ENCODE assay signal across 15 cellular contexts in genomic region chr5:149410721-149411432, GRCh38. TPM values are rescaled to one million over a fixed set of nuclear protein-coding genes. Genes with fewer than 3 reads are reported as not detected.
DNase-seq lines count a peak whose midpoint lies in the region; ATAC-seq, FAIRE-seq and TF ChIP-seq lines count a peak whose summit lies in the region.
"Had no signal": no experiment of that assay in that cellular context is flagged by ENCODE, and none has a peak within 500 bp of the region (broad histone marks: within the 10 kb centered on the region; RNA-seq: fewer than 3 reads in every experiment).

No MANE protein-coding gene starts in this region.

- H3K4me3 Mint-ChIP-seq in astrocyte (ENCODE audit: unreplicated experiment), result no peak overlapping the region
- H3K4me3 Mint-ChIP-seq in activated naive CD8-positive, alpha-beta T cell treated with anti-CD3 and anti-CD28 coated beads for 36 hours, result no peak overlapping the region
- H3K4me3 Mint-ChIP-seq: activated CD4-positive, alpha-beta memory T cell treated with anti-CD3 and anti-CD28 coated beads for 36 hours had no signal

- POLR2A ChIA-PET in AG04449 (lab: Yijun Ruan, JAX), result interaction anchor here (0.8 to 11.1 kb wide), 4 partner anchors 8 to 28 kb away, joined by 3 to 255 read pairs (median 12); no protein-coding TSS in a partner anchor

- no peak overlapping the region for H3K27ac Mint-ChIP-seq in astrocyte (ENCODE audit: unreplicated experiment)
- no peak overlapping the region for H3K27ac Mint-ChIP-seq in activated naive CD8-positive, alpha-beta T cell treated with anti-CD3 and anti-CD28 coated beads for 36 hours
- H3K27ac Mint-ChIP-seq: activated CD4-positive, alpha-beta memory T cell treated with anti-CD3 and anti-CD28 coated beads for 36 hours had no signal

- no peaks in the 10 kb centered on the region for H3K9me3 Mint-ChIP-seq in astrocyte (ENCODE audit: unreplicated experiment)
- no peaks in the 10 kb centered on the region for H3K9me3 Mint-ChIP-seq in activated naive CD8-positive, alpha-beta T cell treated with anti-CD3 and anti-CD28 coated beads for 36 hours
- H3K9me3 Mint-ChIP-seq: activated CD4-positive, alpha-beta memory T cell treated with anti-CD3 and anti-CD28 coated beads for 36 hours had no signal

- no peaks in the 10 kb centered on the region for H3K9me2 ChIP-seq in hepatocyte (replicated peaks; ENCODE audit: insufficient read depth)

- CTCF ChIA-PET in AG04449 (lab: Yijun Ruan, JAX), result interaction anchor here (2.6 to 35.1 kb wide), 3 partner anchors 26 to 43 kb away, joined by 7 to 737 read pairs (median 26); partner anchors contain the start of gene IL17B

- peaks cover 88% of the 10 kb centered on the region for H4K20me1 ChIP-seq in astrocyte (ENCODE audit: insufficient read depth, low read length)
- H4K20me1 ChIP-seq in hepatocyte (ENCODE audit: insufficient read depth, poor library complexity, severe bottlenecking), result no peaks in the 10 kb centered on the region

- intact Hi-C loops in gastrocnemius medialis (cut with DNase I; ENCODE audit: low total_unique reads), result no loop called here

- H3K36me3 Mint-ChIP-seq in astrocyte (ENCODE audit: low read depth, unreplicated experiment), result peaks cover 8% of the 10 kb centered on the region
- H3K36me3 Mint-ChIP-seq in activated naive CD8-positive, alpha-beta T cell treated with anti-CD3 and anti-CD28 coated beads for 36 hours, result no peaks in the 10 kb centered on the region
- H3K36me3 Mint-ChIP-seq: activated CD4-positive, alpha-beta memory T cell treated with anti-CD3 and anti-CD28 coated beads for 36 hours had no signal

- no peak for ATAC-seq in gastrocnemius medialis
- no peak for ATAC-seq in GM21717 (IDR thresholded peaks at IDR 0.05; ENCODE audit: unreplicated experiment)
- ATAC-seq: body of pancreas; stimulated activated naive CD8-positive, alpha-beta T cell treated with anti-CD3 and anti-CD28 coated beads, Interleukin-15, Interleukin-2, amounts not matched to agents 100 U/mL and 50 U/mL, for 24 hours had no signal

- no peaks in the 10 kb centered on the region for H3K27me3 Mint-ChIP-seq in astrocyte (ENCODE audit: low read depth, unreplicated experiment)
- no peaks in the 10 kb centered on the region for H3K27me3 Mint-ChIP-seq in activated naive CD8-positive, alpha-beta T cell treated with anti-CD3 and anti-CD28 coated beads for 36 hours
- H3K27me3 Mint-ChIP-seq: activated CD4-positive, alpha-beta memory T cell treated with anti-CD3 and anti-CD28 coated beads for 36 hours had no signal

- DNase-seq in AG04449 (ENCODE audit: low read depth, low spot score) (no peak), astrocyte (ENCODE audit: low read depth) (no peak), hepatocyte (ENCODE audit: low spot score) (no peak), gastrocnemius medialis (no peak), amniotic stem cell (lab: John Stamatoyannopoulos, UW) (no peak)
- DNase-seq in activated naive CD8-positive, alpha-beta T cell treated with anti-CD3 and anti-CD28 coated beads for 36 hours, result no peak
- DNase-seq in NK-92 treated with Interleukin-12 subunit alpha and Interleukin-12 subunit beta, amount 100 ng/mL, for 24 hours (lab: John Stamatoyannopoulos, UW), result no peak
- DNase-seq: activated CD4-positive, alpha-beta memory T cell treated with anti-CD3 and anti-CD28 coated beads for 36 hours; body of pancreas; DMS53; NCI-H2029 treated with DMSO at 0.1 percent for 48 hours; SHP77; stimulated activated naive CD8-positive, alpha-beta T cell treated with anti-CD3 and anti-CD28 coated beads, Interleukin-15, Interleukin-2, amounts not matched to agents 100 U/mL and 50 U/mL, for 24 hours had no signal

- H3K4me2 ChIP-seq in astrocyte (ENCODE audit: low read length), result peak overlapping the region; percentile 96
- H3K4me2 ChIP-seq in hepatocyte, result peak overlapping the region; percentile 70

- no peaks in the 10 kb centered on the region for H3K9me3 ChIP-seq in astrocyte (ENCODE audit: insufficient read depth, low read depth, low read length)
- H3K9me3 ChIP-seq in hepatocyte (ENCODE audit: low read depth), result no peaks in the 10 kb centered on the region
- no peaks in the 10 kb centered on the region for H3K9me3 ChIP-seq in gastrocnemius medialis
- H3K9me3 ChIP-seq: body of pancreas had no signal

- H3K27me3 ChIP-seq in astrocyte (ENCODE audit: insufficient read depth, low read length), result no peaks in the 10 kb centered on the region
- H3K27me3 ChIP-seq in hepatocyte, result no peaks in the 10 kb centered on the region
- no peaks in the 10 kb centered on the region for H3K27me3 ChIP-seq in gastrocnemius medialis
- H3K27me3 ChIP-seq: body of pancreas had no signal

- H3K9ac ChIP-seq in astrocyte (ENCODE audit: low read length), result peak overlapping the region; percentile 55

- no peak for TF ChIP-seq POLR2A in gastrocnemius medialis (IDR thresholded peaks at IDR 0.05)

- H3K27ac ChIP-seq in astrocyte (ENCODE audit: low read depth, low read length) (peak overlapping the region; percentile 26), hepatocyte (no peak overlapping the region), gastrocnemius medialis (peak overlapping the region; percentile 20 to 77 (median 66))

- H3K79me2 ChIP-seq in astrocyte (ENCODE audit: insufficient read depth, low read length), result peaks cover 93% of the 10 kb centered on the region
- peaks cover 50% of the 10 kb centered on the region for H3K79me2 ChIP-seq in hepatocyte

- 83% methylated on average over 15 of the region's 15 CpGs for WGBS in hepatocyte (ENCODE audit: low lambda C conversion rate, missing lambda C conversion rate)

- H3K4me3 ChIP-seq in AG04449 (ENCODE audit: low read depth, low read length) (peak overlapping the region; percentile 100), astrocyte (ENCODE audit: insufficient read depth, low read depth, low read length) (peak overlapping the region; percentile 89), hepatocyte (no peak overlapping the region), gastrocnemius medialis (peak overlapping the region; percentile 29 to 51 (median 40))
- H3K4me3 ChIP-seq: body of pancreas had no signal

- H3K4me1 Mint-ChIP-seq in astrocyte (ENCODE audit: low read depth, unreplicated experiment), result peaks cover 47% of the 10 kb centered on the region
- no peaks in the 10 kb centered on the region for H3K4me1 Mint-ChIP-seq in activated naive CD8-positive, alpha-beta T cell treated with anti-CD3 and anti-CD28 coated beads for 36 hours

- H3K4me1 ChIP-seq in astrocyte (ENCODE audit: insufficient read depth, low read length), result peaks cover 66% of the 10 kb centered on the region
- peaks cover 27% of the 10 kb centered on the region for H3K4me1 ChIP-seq in hepatocyte (ENCODE audit: insufficient read depth)
- H3K4me1 ChIP-seq in gastrocnemius medialis, result no peaks in the 10 kb centered on the region
- H3K4me1 ChIP-seq: body of pancreas had no signal

- TF ChIP-seq CTCF in AG04449 (IDR thresholded peaks at IDR 0.05; ENCODE audit: insufficient read depth, low read length, missing control alignments) (no peak), astrocyte (IDR thresholded peaks at IDR 0.05; ENCODE audit: insufficient read depth, low read depth, low read length) (no peak), hepatocyte (IDR thresholded peaks at IDR 0.05; ENCODE audit: poor library complexity) (no peak), gastrocnemius medialis (IDR thresholded peaks at IDR 0.05 in 4 of 5, conservative IDR thresholded peaks at IDR 0.05 in 1 of 5) (no peak)

- H3K36me3 ChIP-seq in astrocyte (ENCODE audit: insufficient read depth, low read length) (peaks cover 3% of the 10 kb centered on the region), hepatocyte (replicated peaks; ENCODE audit: insufficient read depth, low read depth) (no peaks in the 10 kb centered on the region), gastrocnemius medialis (no peaks in the 10 kb centered on the region)

- FAIRE-seq in astrocyte (lab: Jason Lieb, UNC), result no peak

- H2AFZ ChIP-seq in astrocyte (ENCODE audit: low read depth, low read length) (no peak overlapping the region), hepatocyte (no peak overlapping the region)

- in situ Hi-C loops in gastrocnemius medialis (cut with MboI; ENCODE audit: low sequenced_read_pairs in 4 of 4), result no loop called here

RNA-seq across cellular contexts. Expression of gene IL17B, which starts 31.8 kb away (rescaled TPM):
- 0.54 and 0.60 TPM in 2 replicates for total RNA-seq in astrocyte
- 0.60 TPM in 1 of 2 replicates, not detected in the other for total RNA-seq in hepatocyte
- polyA plus RNA-seq in hepatocyte, result 0.27 TPM in 1 of 2 replicates, not detected in the other
- 1 to 10 TPM in 1 of 4 donors, not detected in 3; 1.2 TPM for total RNA-seq in gastrocnemius medialis
- not detected for total RNA-seq in activated naive CD8-positive, alpha-beta T cell treated with anti-CD3 and anti-CD28 coated beads for 36 hours
- total RNA-seq: activated CD4-positive, alpha-beta memory T cell treated with anti-CD3 and anti-CD28 coated beads for 36 hours; body of pancreas; LHCN-M2 had no signal

RNA-seq across cellular contexts. Expression of gene PCYOX1L, which starts 53.0 kb away (rescaled TPM):
- total RNA-seq in astrocyte (16.6 and 21.8 TPM in 2 replicates), hepatocyte (8.9 and 9.1 TPM in 2 replicates), gastrocnemius medialis (1 to 10 TPM in 3 of 4 donors, under 1 TPM in 1; 0.29 to 1.5 (median 1.2) TPM)
- 12.9 and 14.4 TPM in 2 replicates for polyA plus RNA-seq in hepatocyte
- 10 to 100 TPM; 17.2 to 18.2 TPM for total RNA-seq in activated naive CD8-positive, alpha-beta T cell treated with anti-CD3 and anti-CD28 coated beads for 36 hours
